1 cellular context compared by ENCODE assay signal in genomic region chr1:196607940-196608339, GRCh38.
TF ChIP-seq lines count a peak whose summit lies in the region.

No MANE protein-coding gene starts in this region.

TF ChIP-seq in K562, 482 proteins besides CTCF, POLR2A, EP300 and RAD21:
- no peak for TF ChIP-seq POU5F1 (IDR thresholded peaks at IDR 0.05; ENCODE audit: borderline replicate concordance, low read depth, low read length, partially characterized antibody)
- TF ChIP-seq PHF8 (IDR thresholded peaks at IDR 0.05; ENCODE audit: borderline replicate concordance, low read length) = no peak
- no peak for TF ChIP-seq JUNB (CRISPR knock-in tag; conservative IDR thresholded peaks at IDR 0.05)
- TF ChIP-seq BRD9 (IDR thresholded peaks at IDR 0.05; ENCODE audit: low read depth, partially characterized antibody) = no peak
- TF ChIP-seq, protein P1, sequence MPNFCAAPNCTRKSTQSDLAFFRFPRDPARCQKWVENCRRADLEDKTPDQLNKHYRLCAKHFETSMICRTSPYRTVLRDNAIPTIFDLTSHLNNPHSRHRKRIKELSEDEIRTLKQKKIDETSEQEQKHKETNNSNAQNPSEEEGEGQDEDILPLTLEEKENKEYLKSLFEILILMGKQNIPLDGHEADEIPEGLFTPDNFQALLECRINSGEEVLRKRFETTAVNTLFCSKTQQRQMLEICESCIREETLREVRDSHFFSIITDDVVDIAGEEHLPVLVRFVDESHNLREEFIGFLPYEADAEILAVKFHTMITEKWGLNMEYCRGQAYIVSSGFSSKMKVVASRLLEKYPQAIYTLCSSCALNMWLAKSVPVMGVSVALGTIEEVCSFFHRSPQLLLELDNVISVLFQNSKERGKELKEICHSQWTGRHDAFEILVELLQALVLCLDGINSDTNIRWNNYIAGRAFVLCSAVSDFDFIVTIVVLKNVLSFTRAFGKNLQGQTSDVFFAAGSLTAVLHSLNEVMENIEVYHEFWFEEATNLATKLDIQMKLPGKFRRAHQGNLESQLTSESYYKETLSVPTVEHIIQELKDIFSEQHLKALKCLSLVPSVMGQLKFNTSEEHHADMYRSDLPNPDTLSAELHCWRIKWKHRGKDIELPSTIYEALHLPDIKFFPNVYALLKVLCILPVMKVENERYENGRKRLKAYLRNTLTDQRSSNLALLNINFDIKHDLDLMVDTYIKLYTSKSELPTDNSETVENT (CRISPR knock-in tag; IDR thresholded peaks at IDR 0.05) = no peak
- TF ChIP-seq, protein P2, sequence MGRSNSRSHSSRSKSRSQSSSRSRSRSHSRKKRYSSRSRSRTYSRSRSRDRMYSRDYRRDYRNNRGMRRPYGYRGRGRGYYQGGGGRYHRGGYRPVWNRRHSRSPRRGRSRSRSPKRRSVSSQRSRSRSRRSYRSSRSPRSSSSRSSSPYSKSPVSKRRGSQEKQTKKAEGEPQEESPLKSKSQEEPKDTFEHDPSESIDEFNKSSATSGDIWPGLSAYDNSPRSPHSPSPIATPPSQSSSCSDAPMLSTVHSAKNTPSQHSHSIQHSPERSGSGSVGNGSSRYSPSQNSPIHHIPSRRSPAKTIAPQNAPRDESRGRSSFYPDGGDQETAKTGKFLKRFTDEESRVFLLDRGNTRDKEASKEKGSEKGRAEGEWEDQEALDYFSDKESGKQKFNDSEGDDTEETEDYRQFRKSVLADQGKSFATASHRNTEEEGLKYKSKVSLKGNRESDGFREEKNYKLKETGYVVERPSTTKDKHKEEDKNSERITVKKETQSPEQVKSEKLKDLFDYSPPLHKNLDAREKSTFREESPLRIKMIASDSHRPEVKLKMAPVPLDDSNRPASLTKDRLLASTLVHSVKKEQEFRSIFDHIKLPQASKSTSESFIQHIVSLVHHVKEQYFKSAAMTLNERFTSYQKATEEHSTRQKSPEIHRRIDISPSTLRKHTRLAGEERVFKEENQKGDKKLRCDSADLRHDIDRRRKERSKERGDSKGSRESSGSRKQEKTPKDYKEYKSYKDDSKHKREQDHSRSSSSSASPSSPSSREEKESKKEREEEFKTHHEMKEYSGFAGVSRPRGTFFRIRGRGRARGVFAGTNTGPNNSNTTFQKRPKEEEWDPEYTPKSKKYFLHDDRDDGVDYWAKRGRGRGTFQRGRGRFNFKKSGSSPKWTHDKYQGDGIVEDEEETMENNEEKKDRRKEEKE (IDR thresholded peaks at IDR 0.05; ENCODE audit: borderline replicate concordance in 1 of 2, control insufficient read depth in 1 of 2, low read depth in 2 of 2, low read length in 1 of 2) = no peak
- no peak for TF ChIP-seq ZNF778 (CRISPR knock-in tag; IDR thresholded peaks at IDR 0.05)
- no peak for TF ChIP-seq GABPB2 (CRISPR knock-in tag; conservative IDR thresholded peaks at IDR 0.05)
- no peak for TF ChIP-seq BCL6 (CRISPR knock-in tag; IDR thresholded peaks at IDR 0.05)
- no peak for TF ChIP-seq ZNF551 (CRISPR knock-in tag; IDR thresholded peaks at IDR 0.05)
- no peak for TF ChIP-seq TEAD2 (tag; IDR thresholded peaks at IDR 0.05)
- TF ChIP-seq CEBPG (CRISPR knock-in tag; IDR thresholded peaks at IDR 0.05) = no peak
- TF ChIP-seq CEBPG (tag; conservative IDR thresholded peaks at IDR 0.05 in 1 of 2, IDR thresholded peaks at IDR 0.05 in 1 of 2) = no peak
- no peak for TF ChIP-seq ZFP30 (CRISPR knock-in tag; IDR thresholded peaks at IDR 0.05; ENCODE audit: borderline replicate concordance)
- TF ChIP-seq ZNF24 (IDR thresholded peaks at IDR 0.05) = no peak
- no peak for TF ChIP-seq ZNF589 (CRISPR knock-in tag; IDR thresholded peaks at IDR 0.05; ENCODE audit: low read depth)
- TF ChIP-seq, protein P3, sequence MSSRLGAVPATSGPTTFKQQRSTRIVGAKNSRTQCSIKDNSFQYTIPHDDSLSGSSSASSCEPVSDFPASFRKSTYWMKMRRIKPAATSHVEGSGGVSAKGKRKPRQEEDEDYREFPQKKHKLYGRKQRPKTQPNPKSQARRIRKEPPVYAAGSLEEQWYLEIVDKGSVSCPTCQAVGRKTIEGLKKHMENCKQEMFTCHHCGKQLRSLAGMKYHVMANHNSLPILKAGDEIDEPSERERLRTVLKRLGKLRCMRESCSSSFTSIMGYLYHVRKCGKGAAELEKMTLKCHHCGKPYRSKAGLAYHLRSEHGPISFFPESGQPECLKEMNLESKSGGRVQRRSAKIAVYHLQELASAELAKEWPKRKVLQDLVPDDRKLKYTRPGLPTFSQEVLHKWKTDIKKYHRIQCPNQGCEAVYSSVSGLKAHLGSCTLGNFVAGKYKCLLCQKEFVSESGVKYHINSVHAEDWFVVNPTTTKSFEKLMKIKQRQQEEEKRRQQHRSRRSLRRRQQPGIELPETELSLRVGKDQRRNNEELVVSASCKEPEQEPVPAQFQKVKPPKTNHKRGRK (tag; IDR thresholded peaks at IDR 0.05) = no peak
- TF ChIP-seq ZNF785 (CRISPR knock-in tag; IDR thresholded peaks at IDR 0.05) = no peak
- TF ChIP-seq ZNF174 (CRISPR knock-in tag; IDR thresholded peaks at IDR 0.05) = no peak
TF ChIP-seq in K562: peak in this region for 0.
